27 cellular contexts compared by ENCODE assay signal in the genomic region with DNA sequence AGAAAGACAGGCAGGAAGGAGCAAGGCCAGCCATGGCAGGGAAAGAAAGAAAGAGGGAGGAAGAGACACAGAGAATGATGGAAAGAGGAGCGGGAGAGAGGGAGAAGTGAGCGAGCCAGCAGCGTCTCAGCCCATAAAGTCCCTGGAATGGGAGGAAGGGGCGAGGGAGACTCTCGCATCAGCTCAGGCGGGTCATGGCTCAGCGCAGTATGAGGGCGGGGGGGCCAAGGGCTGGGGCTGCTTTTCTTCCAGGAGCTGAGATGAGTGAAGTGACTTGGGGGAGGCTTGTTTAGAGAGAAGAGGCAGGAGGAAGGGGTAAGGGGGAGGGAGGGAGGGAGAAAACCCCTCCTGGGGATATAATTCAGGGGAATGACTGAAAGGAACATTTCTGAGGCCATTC.
"Had no signal": no experiment of that assay in that cellular context is flagged by ENCODE, and none has a peak within 500 bp of the region (broad histone marks: within the 10 kb centered on the region; RNA-seq: fewer than 3 reads in every experiment).

No MANE protein-coding gene starts in this region.

- ATAC-seq: heart left ventricle; left colon; lower lobe of right lung; naive thymus-derived CD8-positive, alpha-beta T cell; right cardiac atrium; stimulated activated naive B cell treated with anti-CD40 and anti-IgM and Interleukin-4, amounts not matched to agents 10 μg/mL and 1 μg/mL and 100 μg/mL, for 72 hours; stimulated activated naive CD8-positive, alpha-beta T cell treated with anti-CD3 and anti-CD28 coated beads, Interleukin-15, Interleukin-2, amounts not matched to agents 100 U/mL and 50 U/mL, for 24 hours had no signal

- DNase-seq: heart left ventricle; hypothalamus; immature natural killer cell; kidney; left colon; left ventricle myocardium inferior; lower lobe of right lung; mammary epithelial cell; mesenchymal stem cell; naive thymus-derived CD8-positive, alpha-beta T cell; ovary; retina; right cardiac atrium; sigmoid colon; small intestine; stimulated activated CD4-positive, alpha-beta T cell treated with anti-CD3 and anti-CD28 coated beads, Interleukin-1b, Interleukin-23, amount 100 ng/mL, for 48 hours; stimulated activated CD4-positive, alpha-beta T cell treated with anti-CD3 and anti-CD28 coated beads, Interleukin-2, amount 100 ng/mL, for 48 hours; stimulated activated CD4-positive, alpha-beta T cell treated with anti-CD3 and anti-CD28 coated beads, Interleukin-4, amount 100 ng/mL, for 4 hours; stimulated activated CD8-positive, alpha-beta memory T cell treated with anti-CD3 and anti-CD28 coated beads, Interleukin-4, amount 100 ng/mL, for 48 hours; stimulated activated naive B cell treated with anti-CD40 and anti-IgM and Interleukin-4, amounts not matched to agents 10 μg/mL and 1 μg/mL and 100 μg/mL, for 72 hours; stimulated activated naive CD8-positive, alpha-beta T cell treated with anti-CD3 and anti-CD28 coated beads, Interleukin-15, Interleukin-2, amounts not matched to agents 100 U/mL and 50 U/mL, for 24 hours; stomach; testis; thyroid gland; transverse colon; upper lobe of left lung had no signal

- H3K27ac ChIP-seq: heart left ventricle, left ventricle myocardium inferior, lower lobe of right lung, ovary, prostate gland, sigmoid colon, stomach, testis, thyroid gland, transverse colon, upper lobe of left lung had no signal

- H3K4me3 ChIP-seq: heart left ventricle, left ventricle myocardium inferior, lower lobe of right lung, ovary, prostate gland, sigmoid colon, stomach, testis, thyroid gland, transverse colon, upper lobe of left lung had no signal

- H3K36me3 ChIP-seq: heart left ventricle, left ventricle myocardium inferior, lower lobe of right lung, ovary, prostate gland, sigmoid colon, stomach, thyroid gland, transverse colon, upper lobe of left lung had no signal

- H3K4me1 ChIP-seq: heart left ventricle, left ventricle myocardium inferior, lower lobe of right lung, prostate gland, testis, thyroid gland, transverse colon had no signal

- H3K27me3 ChIP-seq: ovary, testis, thyroid gland had no signal

- H3K9me3 ChIP-seq: heart left ventricle, left ventricle myocardium inferior, lower lobe of right lung, ovary, prostate gland, sigmoid colon, stomach, testis, thyroid gland, transverse colon, upper lobe of left lung had no signal
